In the genomic region with DNA sequence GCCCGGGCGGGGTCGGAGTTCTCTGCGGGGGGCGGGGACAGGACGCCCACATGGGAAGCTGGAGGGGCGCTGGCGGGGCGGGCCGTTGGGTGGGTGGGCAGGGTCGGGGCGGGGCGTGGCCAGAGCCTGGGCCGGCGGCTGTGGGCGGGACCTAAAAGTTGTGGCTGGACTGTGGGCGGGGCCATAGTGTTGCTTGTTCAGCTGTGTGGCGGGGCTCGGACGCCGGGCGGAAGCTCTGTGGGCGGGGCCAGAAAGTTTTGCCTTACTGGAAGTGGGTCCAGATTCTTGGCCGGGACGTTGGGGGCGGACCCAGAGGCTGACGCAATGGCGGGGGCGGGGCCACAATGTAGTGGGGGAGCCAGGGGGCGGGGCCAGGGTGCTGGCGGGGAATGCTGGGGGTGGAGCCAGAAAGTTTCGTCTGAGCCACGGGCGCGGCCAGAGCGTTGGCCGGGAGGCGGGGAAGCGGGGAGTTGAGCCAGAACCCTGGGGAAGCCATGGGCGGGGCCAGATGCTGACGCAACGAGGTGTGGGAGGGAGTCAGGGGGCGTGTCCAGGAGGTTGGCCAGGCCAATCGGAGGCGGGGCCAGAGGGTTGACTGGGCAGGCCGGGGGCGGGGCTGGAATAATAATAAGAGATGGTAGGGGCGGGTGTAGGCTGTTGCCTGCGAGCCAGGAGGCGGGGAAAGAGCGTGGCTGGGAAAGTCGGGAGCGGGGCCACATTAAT, we compare ENCODE assay signal across 8 cellular contexts. TPM values are rescaled to one million over a fixed set of nuclear protein-coding genes. Genes with fewer than 3 reads are reported as not detected.
A peak's percentile ranks its signal among the peaks of the same experiment; 100 is the strongest.
DNase-seq lines count a peak whose midpoint lies in the region; ATAC-seq, FAIRE-seq and TF ChIP-seq lines count a peak whose summit lies in the region.

No MANE protein-coding gene starts in this region.

- H3K4me1 ChIP-seq in kidney (ENCODE audit: control insufficient read depth in 1 of 2, insufficient read depth in 1 of 2, low read depth in 1 of 2, low read length in 2 of 2) = peaks cover 8 to 12% of the 10 kb centered on the region in 2 donors

- peak overlapping the region in 1 of 2 donors; percentile 94 for H3K4me3 ChIP-seq in kidney (ENCODE audit: low read length in 2 of 2)

- no peaks in the 10 kb centered on the region for H3K9me3 ChIP-seq in kidney (ENCODE audit: control insufficient read depth in 1 of 2, low read length in 2 of 2)

- H3K27ac ChIP-seq in kidney (ENCODE audit: low read depth in 2 of 2, low read length in 2 of 2) = peak overlapping the region; percentile 91 to 92

- no peak for TF ChIP-seq CTCF in AG09319 (IDR thresholded peaks at IDR 0.05; ENCODE audit: low read depth, low read length)
- TF ChIP-seq CTCF in kidney (IDR thresholded peaks at IDR 0.05; ENCODE audit: borderline replicate concordance, extremely low read depth, insufficient read depth) = no peak

- peak; percentile 99 for FAIRE-seq in kidney (lab: Jason Lieb, UNC)

- H3K36me3 ChIP-seq in kidney (ENCODE audit: control insufficient read depth in 1 of 2, insufficient read depth in 2 of 2, low read length in 2 of 2) = peaks cover 14 to 19% of the 10 kb centered on the region in 2 donors

- DNase-seq in AG09319 (ENCODE audit: extremely low read depth, low read depth) (peak; percentile 98), GM19238 (ENCODE audit: insufficient read length, low spot score) (peak; percentile 99), NCI-H460 (ENCODE audit: extremely low read depth, low read depth) (peak; percentile 97), cerebellum (ENCODE audit: low spot score) (peak; percentile 93), kidney (peak; percentile 100)
- peak; percentile 99 for DNase-seq in activated CD4-positive, alpha-beta T cell treated with anti-CD3 and anti-CD28 coated beads for 1 hour
- DNase-seq in stimulated activated CD4-positive, alpha-beta T cell treated with anti-CD3 and anti-CD28 coated beads, Interleukin-12 subunit alpha, Interleukin-12 subunit beta, amount 100 ng/mL, for 48 hours (ENCODE audit: low read depth in 2 of 3, low spot score in 1 of 3) = peak; percentile 100

- intact Hi-C loops in kidney (cut with DNase I) = no loop called here

- peak; percentile 73 for ATAC-seq in HG03432 (IDR thresholded peaks at IDR 0.05; ENCODE audit: unreplicated experiment)

- H3K9ac ChIP-seq in kidney (ENCODE audit: low read length in 2 of 2) = no peak overlapping the region

RNA-seq across cellular contexts. Expression of a gene that starts 0.5 kb away (rescaled TPM):
- total RNA-seq in NCI-H460 (2014; rRNA removed; shearing (Covaris generic)) = 6.0 and 6.1 TPM in 2 replicates
- 9.7 and 14.5 TPM in 2 replicates for polyA plus RNA-seq in NCI-H460 (2014; cell fraction: nucleus; rRNA removed)
- 6.4 TPM for total RNA-seq in cerebellum
- 49.0 TPM for total RNA-seq in kidney
- polyA plus RNA-seq in kidney (ENCODE audit: insufficient read depth, low read depth, low replicate concordance) = 14.0 TPM

RNA-seq across cellular contexts. Expression of a gene that starts 17.8 kb away (rescaled TPM):
- total RNA-seq in NCI-H460 (2014; rRNA removed; shearing (Covaris generic)) = 1.7 TPM in 2 replicates
- polyA plus RNA-seq in NCI-H460 (2014; cell fraction: nucleus; rRNA removed) = 1.9 and 3.3 TPM in 2 replicates
- total RNA-seq in cerebellum (3.0 TPM), kidney (28.4 TPM)
- 17.0 TPM for polyA plus RNA-seq in kidney (ENCODE audit: insufficient read depth, low read depth, low replicate concordance)

RNA-seq across cellular contexts. Expression of a gene that starts 25.9 kb away (rescaled TPM):
- 6.9 and 9.5 TPM in 2 replicates for total RNA-seq in NCI-H460 (2014; rRNA removed; shearing (Covaris generic))
- polyA plus RNA-seq in NCI-H460 (2014; cell fraction: nucleus; rRNA removed) = 9.6 and 10.5 TPM in 2 replicates
- total RNA-seq in cerebellum (2.2 TPM), kidney (14.2 TPM)
- 3.2 TPM for polyA plus RNA-seq in kidney (ENCODE audit: insufficient read depth, low read depth, low replicate concordance)

RNA-seq across cellular contexts. Expression of a gene that starts 52.8 kb away (rescaled TPM):
- 7.1 and 8.0 TPM in 2 replicates for total RNA-seq in NCI-H460 (2014; rRNA removed; shearing (Covaris generic))
- polyA plus RNA-seq in NCI-H460 (2014; cell fraction: nucleus; rRNA removed) = 4.3 and 5.4 TPM in 2 replicates
- 0.54 TPM for total RNA-seq in cerebellum
- total RNA-seq in kidney = 26.6 TPM
- polyA plus RNA-seq in kidney (ENCODE audit: insufficient read depth, low read depth, low replicate concordance) = 6.5 TPM
